ENCODE assay signal across 9 cellular contexts in genomic region chr9:37037137-37037743, GRCh38. TPM values are rescaled to one million over a fixed set of nuclear protein-coding genes. Genes with fewer than 3 reads are reported as not detected.
DNase-seq lines count a peak whose midpoint lies in the region; ATAC-seq and TF ChIP-seq lines count a peak whose summit lies in the region.
"Had no signal": no experiment of that assay in that cellular context is flagged by ENCODE, and none has a peak within 500 bp of the region (broad histone marks: within the 10 kb centered on the region; RNA-seq: fewer than 3 reads in every experiment).

No MANE protein-coding gene starts in this region.

- DNase-seq in GM06990 (ENCODE audit: extremely low read depth, insufficient read length), result peak; percentile 71
- DNase-seq in astrocyte of the cerebellum (ENCODE audit: low read depth), result no peak
- DNase-seq in right lobe of liver, result no peak
- DNase-seq in tibial nerve (ENCODE audit: low spot score in 2 of 2), result no peak
- no peak for DNase-seq in AG08395 (ENCODE audit: low spot score)
- no peak for DNase-seq in hippocampal formation (lab: John Stamatoyannopoulos, UW)
- DNase-seq in NCI-H1092 (lab: John Stamatoyannopoulos, UW), result no peak

- TF ChIP-seq CTCF in GM06990 (IDR thresholded peaks at IDR 0.05; ENCODE audit: insufficient read depth, low read length, poor library complexity, severe bottlenecking), result no peak
- TF ChIP-seq CTCF in astrocyte of the cerebellum (IDR thresholded peaks at IDR 0.05; ENCODE audit: low read depth, low read length, missing control alignments), result no peak
- TF ChIP-seq CTCF in right lobe of liver (IDR thresholded peaks at IDR 0.05), result no peak
- no peak for TF ChIP-seq CTCF in tibial nerve (IDR thresholded peaks at IDR 0.05)

- peak overlapping the region; percentile 87 for H3K4me3 ChIP-seq in GM06990 (replicated peaks; ENCODE audit: low read depth, low read length)
- H3K4me3 ChIP-seq in HUES48 (ENCODE audit: low read depth, low read length), result peak overlapping the region; percentile 58
- H3K4me3 ChIP-seq in astrocyte of the cerebellum (ENCODE audit: low read depth, low read length), result peak overlapping the region; percentile 34
- H3K4me3 ChIP-seq in right lobe of liver, result peak overlapping the region; percentile 29 to 56 (median 45)
- peak overlapping the region; percentile 23 to 56 (median 49) for H3K4me3 ChIP-seq in tibial nerve

- peak; percentile 5 to 36 (median 16) for ATAC-seq in right lobe of liver

- H3K9me3 ChIP-seq in HUES48 (ENCODE audit: control insufficient read depth, insufficient read depth, low read length) (no peaks in the 10 kb centered on the region), right lobe of liver (no peaks in the 10 kb centered on the region), tibial nerve (no peaks in the 10 kb centered on the region)

- intact Hi-C loops in right lobe of liver (cut with DNase I), result no loop called here

- H3K27me3 ChIP-seq in GM06990 (replicated peaks; ENCODE audit: control insufficient read depth, insufficient read depth, low read length) (no peaks in the 10 kb centered on the region), HUES48 (ENCODE audit: control insufficient read depth, insufficient read depth, low read length) (peaks cover 99% of the 10 kb centered on the region), right lobe of liver (peaks cover 31 to 50% of the 10 kb centered on the region in 2 donors), tibial nerve (peaks cover 0 to 100% of the 10 kb centered on the region in 2 donors)

- TF ChIP-seq EP300 in tibial nerve (IDR thresholded peaks at IDR 0.05), result no peak

- no peak overlapping the region for H3K27ac ChIP-seq in HUES48 (ENCODE audit: low read depth, low read length)
- no peak overlapping the region for H3K27ac ChIP-seq in right lobe of liver
- H3K27ac ChIP-seq in tibial nerve, result peak overlapping the region in 1 of 4 donors; percentile 68

- H3K4me1 ChIP-seq in HUES48 (ENCODE audit: control insufficient read depth, insufficient read depth, low read length) (peaks cover 29% of the 10 kb centered on the region), right lobe of liver (peaks cover 0 to 27% (median 4%) of the 10 kb centered on the region in 4 donors), tibial nerve (peaks cover 0 to 46% (median 23%) of the 10 kb centered on the region in 4 donors)

- no peak overlapping the region for H3K9ac ChIP-seq in HUES48 (ENCODE audit: low read depth, low read length)

- TF ChIP-seq POLR2A in right lobe of liver (IDR thresholded peaks at IDR 0.05) (no peak), tibial nerve (IDR thresholded peaks at IDR 0.05) (no peak)

- in situ Hi-C loops in astrocyte of the cerebellum (cut with HindIII; ENCODE audit: low sequenced_read_pairs), result no loop called here

- 4% methylated on average over 18 of the region's 29 CpGs for WGBS in right lobe of liver (ENCODE audit: insufficient coverage, low coverage, low lambda C conversion rate, missing lambda C conversion rate)
- WGBS in tibial nerve, 2 donors, result 1% methylated on average over 23 to 25 of the region's 29 CpGs

- H3K36me3 ChIP-seq in GM06990 (ENCODE audit: control insufficient read depth, insufficient read depth, low read length) (no peaks in the 10 kb centered on the region), HUES48 (ENCODE audit: control insufficient read depth, insufficient read depth, low read length) (no peaks in the 10 kb centered on the region), right lobe of liver (no peaks in the 10 kb centered on the region), tibial nerve (no peaks in the 10 kb centered on the region)

RNA-seq across cellular contexts. Expression of gene PAX5, which starts 3.2 kb away (rescaled TPM):
- total RNA-seq in right lobe of liver (under 1 TPM in 2 of 6 experiments, not detected in 4; 0.12 to 0.18 TPM), tibial nerve (not detected)
- total RNA-seq: SK-MEL-5 had no signal

Comparison
In these comparisons a context has a peak if more than half of its experiments do, and no peak if none do; other contexts are left out.
1. H3K4me3 ChIP-seq: peak in every context shown above with its lines; median percentile 87 in GM06990; 58 in HUES48; 49 in tibial nerve; 45 in right lobe of liver; 34 in astrocyte of the cerebellum.